8 cellular contexts compared by ENCODE assay signal in genomic region chr19:13163609-13164364, GRCh38. TPM values are rescaled to one million over a fixed set of nuclear protein-coding genes. Genes with fewer than 3 reads are reported as not detected.
DNase-seq lines count a peak whose midpoint lies in the region; ATAC-seq and TF ChIP-seq lines count a peak whose summit lies in the region.

No MANE protein-coding gene starts in this region.

- peak overlapping the region; percentile 97 for H3K27ac Mint-ChIP-seq in T-helper 17 cell
- peak overlapping the region; percentile 92 to 99 (median 98) for H3K27ac Mint-ChIP-seq in immature natural killer cell

- peaks cover 32% of the 10 kb centered on the region for H3K4me1 Mint-ChIP-seq in T-helper 17 cell
- H3K4me1 Mint-ChIP-seq in immature natural killer cell, result peaks cover 69 to 81% of the 10 kb centered on the region in 2 donors

- TF ChIP-seq EP300 in Ishikawa (IDR thresholded peaks at IDR 0.05; ENCODE audit: borderline replicate concordance), result no peak

- H3K27me3 ChIP-seq in skeletal muscle tissue (ENCODE audit: control insufficient read depth in 3 of 3, insufficient read depth in 3 of 3, low read length in 3 of 3), result no peaks in the 10 kb centered on the region

- no peak for TF ChIP-seq CTCF in cardiac fibroblast (IDR thresholded peaks at IDR 0.05; ENCODE audit: low read depth, low read length)

- H3K4me3 Mint-ChIP-seq in T-helper 17 cell (peak overlapping the region; percentile 85), immature natural killer cell (peak overlapping the region; percentile 60 to 93 (median 85))

- H3K4me1 ChIP-seq in skeletal muscle tissue (ENCODE audit: control insufficient read depth in 3 of 3, insufficient read depth in 3 of 3, low read length in 3 of 3), result peaks cover 22 to 33% (median 25%) of the 10 kb centered on the region in 3 donors

- H3K4me3 ChIP-seq in cardiac fibroblast (replicated peaks in 1 of 2; ENCODE audit: low read depth in 2 of 2, low read length in 2 of 2), result peak overlapping the region; percentile 17 to 33
- peak overlapping the region; percentile 62 to 76 (median 72) for H3K4me3 ChIP-seq in skeletal muscle tissue (ENCODE audit: low read length in 3 of 3)

- ATAC-seq in T-helper 17 cell (peak; percentile 20), GM21737 (IDR thresholded peaks at IDR 0.05; ENCODE audit: unreplicated experiment) (no peak)

- H3K9me3 ChIP-seq in T-helper 17 cell (ENCODE audit: control insufficient read depth, low read length, poor library complexity, severe bottlenecking) (no peaks in the 10 kb centered on the region), skeletal muscle tissue (ENCODE audit: control insufficient read depth in 3 of 3, low read length in 3 of 3) (no peaks in the 10 kb centered on the region)

- H3K27me3 Mint-ChIP-seq in T-helper 17 cell (no peaks in the 10 kb centered on the region), immature natural killer cell (ENCODE audit: low read depth in 3 of 3) (peaks cover 2 to 13% (median 6%) of the 10 kb centered on the region in 3 donors)

- H3K36me3 Mint-ChIP-seq in T-helper 17 cell (ENCODE audit: low read depth), result no peaks in the 10 kb centered on the region
- no peaks in the 10 kb centered on the region for H3K36me3 Mint-ChIP-seq in immature natural killer cell

- DNase-seq in COR-L47 (lab: John Stamatoyannopoulos, UW) (peak; percentile 60), T-helper 17 cell (peak in 2 of 3 donors; percentile 9 to 22), cardiac fibroblast (ENCODE audit: low read depth in 2 of 2) (peak; percentile 85 to 95), immature natural killer cell (peak in 2 of 3 donors; percentile 25 to 39)
- DNase-seq in NK-92 treated with Interleukin-12 subunit alpha and Interleukin-12 subunit beta, amount 100 ng/mL, for 24 hours (lab: John Stamatoyannopoulos, UW), result no peak

- TF ChIP-seq RAD21 in Ishikawa (IDR thresholded peaks at IDR 0.05; ENCODE audit: low read depth), result peak; percentile 5; the same call in 1 of the 2 replicates

- H3K9me3 Mint-ChIP-seq in immature natural killer cell, result no peaks in the 10 kb centered on the region

- peak overlapping the region; percentile 86 for H3K27ac ChIP-seq in skeletal muscle tissue (ENCODE audit: low read depth, low read length)

- H3K9ac ChIP-seq in skeletal muscle tissue (ENCODE audit: low read depth in 1 of 3, low read length in 3 of 3), result peak overlapping the region; percentile 55 to 79 (median 68)

- no peaks in the 10 kb centered on the region for H3K36me3 ChIP-seq in skeletal muscle tissue (ENCODE audit: control insufficient read depth in 3 of 3, insufficient read depth in 3 of 3, low read length in 3 of 3)

TF ChIP-seq in Ishikawa, 13 proteins besides CTCF, POLR2A, EP300 and RAD21:
- TF ChIP-seq REST (IDR thresholded peaks at IDR 0.05; ENCODE audit: low read depth) (no peak), EGR1 (IDR thresholded peaks at IDR 0.05) (no peak), CEBPB (IDR thresholded peaks at IDR 0.05) (no peak), TAF1 (IDR thresholded peaks at IDR 0.05; ENCODE audit: low read depth) (no peak), TEAD4 (IDR thresholded peaks at IDR 0.05) (no peak), MAX (IDR thresholded peaks at IDR 0.05) (no peak), YY1 (IDR thresholded peaks at IDR 0.05; ENCODE audit: low read depth) (0 out of 2 replicates have a peak, but pooled peaks have one; percentile 14), TCF12 (IDR thresholded peaks at IDR 0.05; ENCODE audit: low read depth) (peak; percentile 72), NFIC (IDR thresholded peaks at IDR 0.05) (peak; percentile 46), CREB1 (IDR thresholded peaks at IDR 0.05; ENCODE audit: low read depth) (no peak), USF1 (IDR thresholded peaks at IDR 0.05) (no peak)
TF ChIP-seq in Ishikawa: peak in this region for 3.

RNA-seq across cellular contexts. Expression of gene IER2, which starts 13.6 kb away (rescaled TPM):
- total RNA-seq in T-helper 17 cell, result 100 to 1,000 TPM; 376 to 523 TPM
- 100 to 1,000 TPM; 395 to 487 (median 487) TPM for polyA plus RNA-seq in immature natural killer cell
- total RNA-seq in skeletal muscle tissue, result 23.5 TPM

RNA-seq across cellular contexts. Expression of gene STX10, which starts 13.6 kb away (rescaled TPM):
- total RNA-seq in T-helper 17 cell (10 to 100 TPM; 33.5 TPM), skeletal muscle tissue (24.5 TPM)
- polyA plus RNA-seq in immature natural killer cell, result 10 to 100 TPM; 56.8 to 92.5 (median 66.0) TPM

RNA-seq across cellular contexts. Expression of gene NACC1, which starts 45.7 kb away (rescaled TPM):
- total RNA-seq in T-helper 17 cell (10 to 100 TPM; 23.1 to 26.4 TPM), skeletal muscle tissue (10.4 TPM)
- polyA plus RNA-seq in immature natural killer cell, result 1 to 10 TPM in 2 of 3 donors, not detected in 1; 1.2 to 2.8 TPM

RNA-seq across cellular contexts. Expression of gene TRMT1, which starts 47.2 kb away (rescaled TPM):
- total RNA-seq in T-helper 17 cell (10 to 100 TPM; 60.3 to 72.3 TPM), skeletal muscle tissue (13.0 TPM)
- polyA plus RNA-seq in immature natural killer cell, result 10 to 100 TPM; 13.2 to 16.5 (median 16.3) TPM

Comparison
In these comparisons a context has a peak if more than half of its experiments do, and no peak if none do; other contexts are left out.
1. RNA of gene IER2, which starts 13.6 kb away (total RNA-seq): 376 to 523 TPM in T-helper 17 cell; 23.5 TPM in skeletal muscle tissue (single experiment); every median in the first group is over 10 times any median in the second.